Comparison of ENCODE assay signal across 1 cellular context in genomic region chr17:50080096-50080480, GRCh38.
TF ChIP-seq lines count a peak whose summit lies in the region.

No MANE protein-coding gene starts in this region.

TF ChIP-seq in IMR-90, 13 proteins besides CTCF, POLR2A, EP300 and RAD21:
- TF ChIP-seq MAFK (IDR thresholded peaks at IDR 0.05; ENCODE audit: low read depth, low read length), result no peak
- TF ChIP-seq CEBPB (IDR thresholded peaks at IDR 0.05; ENCODE audit: low read depth, low read length), result no peak
- TF ChIP-seq USF2 (IDR thresholded peaks at IDR 0.05; ENCODE audit: low read depth, low read length), result no peak
- no peak for TF ChIP-seq RCOR1 (IDR thresholded peaks at IDR 0.05; ENCODE audit: insufficient replicate concordance, low read length)
- TF ChIP-seq NFE2L2 (IDR thresholded peaks at IDR 0.05; ENCODE audit: low read depth, low read length), result no peak
- no peak for TF ChIP-seq MXI1 (IDR thresholded peaks at IDR 0.05; ENCODE audit: borderline replicate concordance, low read depth, low read length)
- no peak for TF ChIP-seq MAZ (IDR thresholded peaks at IDR 0.05; ENCODE audit: borderline replicate concordance, low read depth, low read length)
- TF ChIP-seq SMC3 (IDR thresholded peaks at IDR 0.05; ENCODE audit: low read depth, low read length), result no peak
- TF ChIP-seq CHD1 (IDR thresholded peaks at IDR 0.05; ENCODE audit: low read depth, low read length), result no peak
- no peak for TF ChIP-seq RFX5 (IDR thresholded peaks at IDR 0.05; ENCODE audit: low read depth, low read length)
- no peak for TF ChIP-seq ELK1 (IDR thresholded peaks at IDR 0.05; ENCODE audit: borderline replicate concordance, low read depth, low read length)
- no peak for TF ChIP-seq FOS (IDR thresholded peaks at IDR 0.05; ENCODE audit: low read depth, low read length)
- TF ChIP-seq BHLHE40 (IDR thresholded peaks at IDR 0.05; ENCODE audit: low read depth, low read length), result no peak
